ENCODE assay signal across 26 cellular contexts in genomic region chr6:44678252-44678935, GRCh38.
A peak's percentile ranks its signal among the peaks of the same experiment; 100 is the strongest.
DNase-seq lines count a peak whose midpoint lies in the region; ATAC-seq, FAIRE-seq and TF ChIP-seq lines count a peak whose summit lies in the region.
"Had no signal": no experiment of that assay in that cellular context is flagged by ENCODE, and none has a peak within 500 bp of the region (broad histone marks: within the 10 kb centered on the region; RNA-seq: fewer than 3 reads in every experiment).

No MANE protein-coding gene starts in this region.

- ATAC-seq in HepG2 (no peak), right lobe of liver (no peak), GM19035 (IDR thresholded peaks at IDR 0.05; ENCODE audit: unreplicated experiment) (no peak), GM21619 (IDR thresholded peaks at IDR 0.05; ENCODE audit: unreplicated experiment) (no peak)
- peak; percentile 12 for ATAC-seq in naive thymus-derived CD4-positive, alpha-beta T cell
- ATAC-seq: A549, GM23338, Right ventricle myocardium inferior, SK-N-SH treated with all-trans-retinoic acid at 6 μM for 48 hours had no signal

- H3K9me3 ChIP-seq in HepG2 (ENCODE audit: low read length) (no peaks in the 10 kb centered on the region), right lobe of liver (no peaks in the 10 kb centered on the region), smooth muscle cell (replicated peaks; ENCODE audit: low read depth) (no peaks in the 10 kb centered on the region)
- no peaks in the 10 kb centered on the region for H3K9me3 ChIP-seq in naive thymus-derived CD4-positive, alpha-beta T cell (ENCODE audit: control insufficient read depth in 2 of 3, low read length in 3 of 3)
- H3K9me3 ChIP-seq: A549; BLaER1 treated with 17β-estradiol and CSF1 and Interleukin-3, amounts not matched to agents 10 nM and 100 nM; SJCRH30 had no signal

- H3K27me3 Mint-ChIP-seq in naive thymus-derived CD4-positive, alpha-beta T cell = peaks cover 0 to 19% (median 3%) of the 10 kb centered on the region in 5 donors

- DNase-seq in HepG2 (ENCODE audit: low spot score) = no peak
- DNase-seq in right lobe of liver = no peak
- no peak for DNase-seq in naive thymus-derived CD4-positive, alpha-beta T cell
- no peak for DNase-seq in smooth muscle cell (lab: John Stamatoyannopoulos, UW; ENCODE audit: unreplicated experiment)
- DNase-seq in NCI-H1930 (lab: John Stamatoyannopoulos, UW) = no peak
- DNase-seq: AML-193; CD4-positive, alpha-beta memory T cell; COR-L47; DMS53; HCEC 1CT; NCI-H1105; NCI-H1436 treated with DMSO at 0.1 percent for 48 hours; NCI-H187 treated with DMSO at 0.1 percent for 48 hours; NCI-H2107; NCI-H446; NCI-H524 treated with DMSO at 0.1 percent for 48 hours; NCI-H774; SJCRH30 had no signal

- H3K4me2 ChIP-seq in HepG2 (ENCODE audit: low read depth, low read length) (no peak overlapping the region), smooth muscle cell (no peak overlapping the region)
- H3K4me2 ChIP-seq: A549; BLaER1 treated with 17β-estradiol and CSF1 and Interleukin-3, amounts not matched to agents 10 nM and 100 nM; GM23338 had no signal

- TF ChIP-seq EP300 in HepG2 (IDR thresholded peaks at IDR 0.05; ENCODE audit: low read depth in 2 of 2, low read length in 2 of 2) (no peak), HepG2 (CRISPR knock-in tag; IDR thresholded peaks at IDR 0.05; ENCODE audit: borderline replicate concordance) (no peak)

- H3K27ac ChIP-seq in HepG2 (ENCODE audit: extremely low read length, insufficient read depth, low read length) = no peak overlapping the region
- no peak overlapping the region for H3K27ac ChIP-seq in right lobe of liver
- no peak overlapping the region for H3K27ac ChIP-seq in naive thymus-derived CD4-positive, alpha-beta T cell (ENCODE audit: low read depth, low read length)
- H3K27ac ChIP-seq in smooth muscle cell (ENCODE audit: low read depth) = peak overlapping the region; percentile 66
- H3K27ac ChIP-seq: A549; BLaER1 treated with 17β-estradiol and CSF1 and Interleukin-3, amounts not matched to agents 10 nM and 100 nM had no signal

- no peak for TF ChIP-seq POLR2A in HepG2 (IDR thresholded peaks at IDR 0.05; ENCODE audit: insufficient read depth in 1 of 2, low read depth in 2 of 2, low read length in 2 of 2)
- no peak for TF ChIP-seq POLR2A in right lobe of liver (IDR thresholded peaks at IDR 0.05)

- H4K20me1 ChIP-seq in HepG2 (ENCODE audit: insufficient read depth, low read length) = no peaks in the 10 kb centered on the region
- no peaks in the 10 kb centered on the region for H4K20me1 ChIP-seq in smooth muscle cell (ENCODE audit: low read depth)

- H3K27me3 ChIP-seq in HepG2 (ENCODE audit: control insufficient read depth in 1 of 2, insufficient read depth in 2 of 2, low read length in 2 of 2) = peaks cover 3 to 30% of the 10 kb centered on the region in 2 experiments; a peak in 4 of 5 replicates
- H3K27me3 ChIP-seq in right lobe of liver = no peaks in the 10 kb centered on the region
- H3K27me3 ChIP-seq in naive thymus-derived CD4-positive, alpha-beta T cell (ENCODE audit: control insufficient read depth in 2 of 2, insufficient read depth in 2 of 2, low read length in 2 of 2) = no peaks in the 10 kb centered on the region
- no peaks in the 10 kb centered on the region for H3K27me3 ChIP-seq in smooth muscle cell (ENCODE audit: low read depth)
- H3K27me3 ChIP-seq: BLaER1 treated with 17β-estradiol and CSF1 and Interleukin-3, amounts not matched to agents 10 nM and 100 nM; SJCRH30 had no signal

- TF ChIP-seq RAD21 in HepG2 (CRISPR knock-in tag; IDR thresholded peaks at IDR 0.05) = no peak

- TF ChIP-seq CTCF in HepG2 (CRISPR knock-in tag; IDR thresholded peaks at IDR 0.05) (no peak), right lobe of liver (IDR thresholded peaks at IDR 0.05) (no peak), smooth muscle cell (IDR thresholded peaks at IDR 0.05; ENCODE audit: borderline replicate concordance, insufficient read depth, poor library complexity, severe bottlenecking) (no peak)

- H3K9ac ChIP-seq in HepG2 (ENCODE audit: insufficient read depth, low read depth, low read length) (no peak overlapping the region), smooth muscle cell (ENCODE audit: low read depth) (no peak overlapping the region)
- H3K9ac ChIP-seq: BLaER1 treated with 17β-estradiol and CSF1 and Interleukin-3, amounts not matched to agents 10 nM and 100 nM had no signal

- POLR2A ChIA-PET in HepG2 (lab: Yijun Ruan, JAX) = no interaction called here
- POLR2A ChIA-PET in naive thymus-derived CD4-positive, alpha-beta T cell (lab: Charles Lee) = no interaction called here

- no peaks in the 10 kb centered on the region for H3K4me1 ChIP-seq in HepG2 (ENCODE audit: insufficient read depth, low read length)
- no peaks in the 10 kb centered on the region for H3K4me1 ChIP-seq in right lobe of liver
- H3K4me1 ChIP-seq in naive thymus-derived CD4-positive, alpha-beta T cell (ENCODE audit: control insufficient read depth in 2 of 2, insufficient read depth in 2 of 2, low read length in 2 of 2) = no peaks in the 10 kb centered on the region
- H3K4me1 ChIP-seq in smooth muscle cell (ENCODE audit: low read depth) = peaks cover 16% of the 10 kb centered on the region
- H3K4me1 ChIP-seq: A549 had no signal

- H3K4me3 ChIP-seq in HepG2 (replicated peaks in 1 of 3; ENCODE audit: insufficient read depth in 1 of 3, low read depth in 2 of 3, low read length in 3 of 3) (no peak overlapping the region), right lobe of liver (no peak overlapping the region), smooth muscle cell (no peak overlapping the region)
- no peak overlapping the region for H3K4me3 ChIP-seq in naive thymus-derived CD4-positive, alpha-beta T cell (ENCODE audit: low read length)
- H3K4me3 ChIP-seq: A549; BLaER1 treated with 17β-estradiol and CSF1 and Interleukin-3, amounts not matched to agents 10 nM and 100 nM; GM23338; SJCRH30 had no signal

- WGBS in HepG2 (ENCODE audit: low lambda C conversion rate) = 12% methylated on average over 9 of the region's 9 CpGs
- 72% methylated on average over 2 of the region's 9 CpGs for WGBS in right lobe of liver (ENCODE audit: insufficient coverage, low coverage, low lambda C conversion rate, missing lambda C conversion rate)
- WGBS in smooth muscle cell (ENCODE audit: low lambda C conversion rate) = 94% methylated on average over 9 of the region's 9 CpGs

- H2AFZ ChIP-seq in HepG2 (ENCODE audit: low read length) = no peak overlapping the region
- H2AFZ ChIP-seq in smooth muscle cell (ENCODE audit: low read depth) = no peak overlapping the region
- H2AFZ ChIP-seq: GM23338 had no signal

- H3K27ac Mint-ChIP-seq in naive thymus-derived CD4-positive, alpha-beta T cell = no peak overlapping the region
- H3K27ac Mint-ChIP-seq: CD4-positive, alpha-beta memory T cell; GM23338 had no signal

- no peaks in the 10 kb centered on the region for H3K36me3 Mint-ChIP-seq in naive thymus-derived CD4-positive, alpha-beta T cell
- H3K36me3 Mint-ChIP-seq: CD4-positive, alpha-beta memory T cell had no signal

- no peak overlapping the region for H3K4me3 Mint-ChIP-seq in naive thymus-derived CD4-positive, alpha-beta T cell
- H3K4me3 Mint-ChIP-seq: CD4-positive, alpha-beta memory T cell; GM23338 had no signal

- H3K36me3 ChIP-seq in HepG2 (replicated peaks in 1 of 2; ENCODE audit: control insufficient read depth in 1 of 2, insufficient read depth in 2 of 2, low read length in 2 of 2) (no peaks in the 10 kb centered on the region), right lobe of liver (no peaks in the 10 kb centered on the region), smooth muscle cell (ENCODE audit: low read depth) (no peaks in the 10 kb centered on the region)
- H3K36me3 ChIP-seq in naive thymus-derived CD4-positive, alpha-beta T cell (ENCODE audit: control insufficient read depth in 2 of 3, insufficient read depth in 3 of 3, low read length in 3 of 3) = no peaks in the 10 kb centered on the region
- H3K36me3 ChIP-seq: BLaER1 treated with 17β-estradiol and CSF1 and Interleukin-3, amounts not matched to agents 10 nM and 100 nM; SJCRH30 had no signal

- in situ Hi-C loops in HepG2 (cut with HindIII; ENCODE audit: extremely low pct_ligation_motif_present, low pct_unique_long_range_greater_than_20kb) = no loop called here

- H3K9me3 Mint-ChIP-seq in naive thymus-derived CD4-positive, alpha-beta T cell = peaks cover 0 to 2% (median 0%) of the 10 kb centered on the region in 11 donors
- H3K9me3 Mint-ChIP-seq: CD4-positive, alpha-beta memory T cell; GM23338 had no signal

- CTCF ChIA-PET in HepG2 (lab: Yijun Ruan, JAX; ENCODE audit: low intra/inter-chr PET ratio, low total read pairs) = no interaction called here
- CTCF ChIA-PET in naive thymus-derived CD4-positive, alpha-beta T cell (lab: Charles Lee) = no interaction called here

- peaks cover 22% of the 10 kb centered on the region for H3F3A ChIP-seq in smooth muscle cell (ENCODE audit: low read depth)

- no peak for FAIRE-seq in HepG2 (lab: Jason Lieb, UNC)
- FAIRE-seq: A549, GM18507 had no signal

- no TSS peak for BruUV-seq in HepG2 (replicated peaks; lab: Mats Ljungman, UMichigan)

- peaks cover 0 to 1% (median 0%) of the 10 kb centered on the region in 7 donors for H3K4me1 Mint-ChIP-seq in naive thymus-derived CD4-positive, alpha-beta T cell
- H3K4me1 Mint-ChIP-seq: CD4-positive, alpha-beta memory T cell; GM23338 had no signal

- no peaks in the 10 kb centered on the region for H3K79me2 ChIP-seq in HepG2 (ENCODE audit: insufficient read depth, low read length)
- H3K79me2 ChIP-seq in smooth muscle cell (ENCODE audit: low read depth) = no peaks in the 10 kb centered on the region

- intact Hi-C loops in HepG2 (cut with micrococcal nuclease; ENCODE audit: unreplicated experiment) (no loop called here), right lobe of liver (cut with DNase I) (no loop called here)
- intact Hi-C loops in naive thymus-derived CD4-positive, alpha-beta T cell (cut with micrococcal nuclease) = no loop called here

TF ChIP-seq in HepG2, 621 proteins besides CTCF, POLR2A, EP300 and RAD21:
- peak; percentile 57 for TF ChIP-seq CREB1 (IDR thresholded peaks at IDR 0.05)
- no peak for TF ChIP-seq CREB1 (CRISPR knock-in tag; IDR thresholded peaks at IDR 0.05)
- no peak for TF ChIP-seq ZKSCAN5 (CRISPR knock-in tag; IDR thresholded peaks at IDR 0.05)
